ENCODE assay signal across 10 cellular contexts in the genomic region with DNA sequence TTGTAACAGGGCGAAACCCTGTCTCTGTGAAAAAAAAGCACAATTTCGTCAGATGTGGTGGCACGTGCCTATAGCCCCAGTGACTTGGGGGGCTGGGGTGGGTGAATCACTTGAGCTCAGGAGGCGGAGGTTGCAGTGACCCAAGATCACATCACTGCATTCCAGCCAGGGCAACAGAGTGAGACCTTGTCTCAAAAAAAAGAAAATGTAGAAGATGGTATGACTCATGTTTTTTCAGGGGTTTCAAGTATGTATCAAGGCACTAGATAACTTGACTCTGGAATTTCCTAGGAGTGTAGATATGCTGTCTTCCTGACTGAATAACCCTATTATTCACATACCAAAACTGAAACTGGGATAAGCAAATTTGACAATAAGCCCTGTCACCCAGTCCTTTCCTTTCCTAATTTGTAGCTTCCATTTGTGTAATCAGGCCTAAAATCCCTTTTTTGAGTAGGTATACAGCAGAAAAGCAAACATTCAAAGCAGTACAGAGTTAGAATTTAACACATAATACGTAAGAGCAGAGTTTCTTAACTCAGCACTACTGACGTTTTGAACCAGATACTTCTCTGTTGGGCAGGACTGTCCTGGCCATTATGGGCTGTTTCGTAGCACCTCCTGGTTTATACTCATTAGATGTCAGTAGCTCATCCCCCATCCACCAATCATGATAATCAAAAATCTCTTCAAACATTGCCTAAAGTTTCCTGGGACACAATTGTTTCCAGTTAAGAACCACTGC. TPM values are rescaled to one million over a fixed set of nuclear protein-coding genes. Genes with fewer than 3 reads are reported as not detected.
DNase-seq lines count a peak whose midpoint lies in the region; ATAC-seq and FAIRE-seq lines count a peak whose summit lies in the region.
"Had no signal": no experiment of that assay in that cellular context is flagged by ENCODE, and none has a peak within 500 bp of the region (broad histone marks: within the 10 kb centered on the region; RNA-seq: fewer than 3 reads in every experiment).

No MANE protein-coding gene starts in this region.

- H3K9me3 Mint-ChIP-seq in stimulated activated memory B cell treated with anti-CD40 and anti-IgM and Interleukin-4, amounts not matched to agents 10 μg/mL and 1 μg/mL and 100 μg/mL, for 72 hours: no peaks in the 10 kb centered on the region

- H3K27me3 ChIP-seq in mesendoderm (ENCODE audit: insufficient read depth, low read length, poor library complexity): no peaks in the 10 kb centered on the region

- H3K4me3 ChIP-seq in mesendoderm (ENCODE audit: low read length): no peak overlapping the region

- peaks cover 24% of the 10 kb centered on the region for H3K27me3 Mint-ChIP-seq in stimulated activated memory B cell treated with anti-CD40 and anti-IgM and Interleukin-4, amounts not matched to agents 10 μg/mL and 1 μg/mL and 100 μg/mL, for 72 hours

- no peaks in the 10 kb centered on the region for H3K79me1 ChIP-seq in mesendoderm (ENCODE audit: low read length)

- WGBS in mesendoderm (ENCODE audit: extremely low coverage, insufficient coverage, low lambda C conversion rate): no CpG with 5 or more reads among the region's 7 CpGs

- no peak overlapping the region for H3K18ac ChIP-seq in mesendoderm (ENCODE audit: low read length)

- H2BK15ac ChIP-seq in mesendoderm (replicated peaks; ENCODE audit: low read depth): no peak overlapping the region

- no peaks in the 10 kb centered on the region for H3K36me3 ChIP-seq in mesendoderm (ENCODE audit: control insufficient read depth, insufficient read depth, low read length)

- no peaks in the 10 kb centered on the region for H3K79me2 ChIP-seq in mesendoderm (ENCODE audit: control insufficient read depth, insufficient read depth, low read length)

- peaks cover 10% of the 10 kb centered on the region for H3K4me1 Mint-ChIP-seq in stimulated activated memory B cell treated with anti-CD40 and anti-IgM and Interleukin-4, amounts not matched to agents 10 μg/mL and 1 μg/mL and 100 μg/mL, for 72 hours

- H3K4ac ChIP-seq in mesendoderm (ENCODE audit: low read depth, low read length): no peak overlapping the region

- no peak overlapping the region for H2AK5ac ChIP-seq in mesendoderm (ENCODE audit: low read length)

- no peak for FAIRE-seq in HTR-8/SVneo (lab: Jason Lieb, UNC)
- FAIRE-seq: H1 had no signal

- H2BK120ac ChIP-seq in mesendoderm (ENCODE audit: low read depth, low read length): no peak overlapping the region

- H3K56ac ChIP-seq in mesendoderm (ENCODE audit: low read length): no peak overlapping the region

- H4K8ac ChIP-seq in mesendoderm (ENCODE audit: low read depth, low read length): no peak overlapping the region

- H3K4me1 ChIP-seq in mesendoderm (ENCODE audit: control insufficient read depth, low read depth, low read length): no peaks in the 10 kb centered on the region

- H3K36me3 Mint-ChIP-seq in stimulated activated memory B cell treated with anti-CD40 and anti-IgM and Interleukin-4, amounts not matched to agents 10 μg/mL and 1 μg/mL and 100 μg/mL, for 72 hours: no peaks in the 10 kb centered on the region

- H3K27ac ChIP-seq in mesendoderm (ENCODE audit: low read depth, low read length): no peak overlapping the region

- DNase-seq in AG08396 (ENCODE audit: low spot score) (peak; percentile 36), HTR-8/SVneo (ENCODE audit: insufficient read length, low spot score) (peak; percentile 38), astrocyte of the hippocampus (ENCODE audit: low read depth, low spot score) (peak; percentile 91), mesendoderm (peak; percentile 38), NCI-H1436 (lab: John Stamatoyannopoulos, UW) (no peak)
- DNase-seq: nucleus accumbens had no signal

- no peak overlapping the region for H2BK5ac ChIP-seq in mesendoderm (ENCODE audit: low read length)

- no peak overlapping the region for H4K5ac ChIP-seq in mesendoderm (ENCODE audit: low read length)

- no peak for ATAC-seq in stimulated activated memory B cell treated with anti-CD40 and anti-IgM and Interleukin-4, amounts not matched to agents 10 μg/mL and 1 μg/mL and 100 μg/mL, for 72 hours
- ATAC-seq in GM18870 (IDR thresholded peaks at IDR 0.05; ENCODE audit: unreplicated experiment): no peak
- ATAC-seq in GM21528 (IDR thresholded peaks at IDR 0.05; ENCODE audit: low FRiP score, unreplicated experiment): no peak

- H3K9ac ChIP-seq in mesendoderm (ENCODE audit: low read length): no peak overlapping the region

- no peak overlapping the region for H3K4me2 ChIP-seq in mesendoderm (ENCODE audit: low read length)

- no peak overlapping the region for H3K4me3 Mint-ChIP-seq in stimulated activated memory B cell treated with anti-CD40 and anti-IgM and Interleukin-4, amounts not matched to agents 10 μg/mL and 1 μg/mL and 100 μg/mL, for 72 hours

- H3K27ac Mint-ChIP-seq in stimulated activated memory B cell treated with anti-CD40 and anti-IgM and Interleukin-4, amounts not matched to agents 10 μg/mL and 1 μg/mL and 100 μg/mL, for 72 hours: no peak overlapping the region

- H3K23ac ChIP-seq in mesendoderm (ENCODE audit: low read length): no peak overlapping the region

RNA-seq across cellular contexts. Expression of gene ANKRD18B, which starts 17.3 kb away (rescaled TPM):
- polyA plus RNA-seq in mesendoderm (2013, experiment 1 of 2): 3.9 TPM
- 4.2 TPM for polyA plus RNA-seq in mesendoderm (2013, experiment 2 of 2)

RNA-seq across cellular contexts. Expression of gene NOL6, which starts 33.1 kb away (rescaled TPM):
- 37.8 TPM for polyA plus RNA-seq in mesendoderm (2013, experiment 1 of 2)
- 36.5 TPM for polyA plus RNA-seq in mesendoderm (2013, experiment 2 of 2)

RNA-seq across cellular contexts. Expression of gene AQP3, which starts 59.4 kb away (rescaled TPM):
- 2.6 TPM for polyA plus RNA-seq in mesendoderm (2013, experiment 1 of 2)
- polyA plus RNA-seq in mesendoderm (2013, experiment 2 of 2): 2.9 TPM
